13 cellular contexts compared by ENCODE assay signal in the genomic region with DNA sequence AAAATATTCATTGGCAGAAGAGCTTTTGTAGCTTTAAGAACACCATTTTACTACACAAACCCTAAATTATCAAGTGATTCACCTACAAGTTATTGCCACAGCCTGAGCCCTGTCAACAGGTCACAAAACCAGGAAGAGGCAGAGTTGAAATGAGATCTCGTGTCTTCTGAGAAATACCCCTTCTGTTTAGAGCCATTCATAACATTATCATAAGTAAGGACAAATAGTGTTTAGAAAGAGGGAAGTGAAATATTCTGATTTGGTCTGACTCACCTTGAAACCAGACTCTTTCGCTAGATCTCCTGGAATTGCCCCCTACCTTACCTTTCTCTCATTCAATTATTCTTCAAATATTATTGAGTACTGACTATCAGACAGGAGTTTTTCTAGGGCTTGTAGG. TPM values are rescaled to one million over a fixed set of nuclear protein-coding genes. Genes with fewer than 3 reads are reported as not detected.
A peak's percentile ranks its signal among the peaks of the same experiment; 100 is the strongest.
DNase-seq lines count a peak whose midpoint lies in the region; ATAC-seq and TF ChIP-seq lines count a peak whose summit lies in the region.
"Had no signal": no experiment of that assay in that cellular context is flagged by ENCODE, and none has a peak within 500 bp of the region (broad histone marks: within the 10 kb centered on the region; RNA-seq: fewer than 3 reads in every experiment).

No MANE protein-coding gene starts in this region.

- H3K36me3 Mint-ChIP-seq in activated CD8-positive, alpha-beta memory T cell treated with anti-CD3 and anti-CD28 coated beads, Interleukin-2, amount 10 ng/mL, durations not matched to agents 7 days and 5 days = no peaks in the 10 kb centered on the region
- no peaks in the 10 kb centered on the region for H3K36me3 Mint-ChIP-seq in stimulated activated memory B cell treated with anti-CD40 and anti-IgM and Interleukin-4, amounts not matched to agents 10 μg/mL and 1 μg/mL and 100 μg/mL, for 72 hours
- H3K36me3 Mint-ChIP-seq: WTC11 had no signal

- no peak overlapping the region for H3K27ac ChIP-seq in HCT116 (ENCODE audit: low read depth, low read length)
- H3K27ac ChIP-seq: A549, epithelial cell of prostate had no signal

- H3K36me3 ChIP-seq in HCT116 (ENCODE audit: control insufficient read depth in 1 of 2, insufficient read depth in 2 of 2, low read length in 2 of 2) = no peaks in the 10 kb centered on the region

- H3K27me3 Mint-ChIP-seq in activated CD8-positive, alpha-beta memory T cell treated with anti-CD3 and anti-CD28 coated beads, Interleukin-2, amount 10 ng/mL, durations not matched to agents 7 days and 5 days = peaks cover 8% of the 10 kb centered on the region
- peaks cover under 1% of the 10 kb centered on the region for H3K27me3 Mint-ChIP-seq in stimulated activated memory B cell treated with anti-CD40 and anti-IgM and Interleukin-4, amounts not matched to agents 10 μg/mL and 1 μg/mL and 100 μg/mL, for 72 hours

- peak overlapping the region; percentile 22 for H2AFZ ChIP-seq in HCT116 (ENCODE audit: low read depth, low read length, poor library complexity, severe bottlenecking)

- H3K4me1 Mint-ChIP-seq in activated CD8-positive, alpha-beta memory T cell treated with anti-CD3 and anti-CD28 coated beads, Interleukin-2, amount 10 ng/mL, durations not matched to agents 7 days and 5 days = no peaks in the 10 kb centered on the region
- peaks cover 12% of the 10 kb centered on the region for H3K4me1 Mint-ChIP-seq in stimulated activated memory B cell treated with anti-CD40 and anti-IgM and Interleukin-4, amounts not matched to agents 10 μg/mL and 1 μg/mL and 100 μg/mL, for 72 hours
- H3K4me1 Mint-ChIP-seq: WTC11 had no signal

- no peak for TF ChIP-seq RAD21 in HCT116 (IDR thresholded peaks at IDR 0.05; ENCODE audit: low read depth)

- H3K79me2 ChIP-seq in HCT116 (ENCODE audit: insufficient read depth, low read length) = no peaks in the 10 kb centered on the region

- H3K9me2 ChIP-seq in HCT116 (ENCODE audit: insufficient read depth) = no peaks in the 10 kb centered on the region

- H3K4me2 ChIP-seq in HCT116 (ENCODE audit: low read length) = no peak overlapping the region
- H3K4me2 ChIP-seq: A549 had no signal

- H3K4me3 Mint-ChIP-seq in activated CD8-positive, alpha-beta memory T cell treated with anti-CD3 and anti-CD28 coated beads, Interleukin-2, amount 10 ng/mL, durations not matched to agents 7 days and 5 days = no peak overlapping the region
- no peak overlapping the region for H3K4me3 Mint-ChIP-seq in stimulated activated memory B cell treated with anti-CD40 and anti-IgM and Interleukin-4, amounts not matched to agents 10 μg/mL and 1 μg/mL and 100 μg/mL, for 72 hours
- H3K4me3 Mint-ChIP-seq: WTC11 had no signal

- POLR2A ChIA-PET in HCT116 (lab: Charles Lee) = no interaction called here

- CTCF ChIA-PET in activated CD8-positive, alpha-beta memory T cell treated with anti-CD3 and anti-CD28 coated beads, Interleukin-2, amount 10 ng/mL, durations not matched to agents 7 days and 5 days (lab: Charles Lee) = no interaction called here
- CTCF ChIA-PET in HCT116 (lab: Charles Lee) = no interaction called here

- peak; percentile 36 for ATAC-seq in activated CD8-positive, alpha-beta memory T cell treated with anti-CD3 and anti-CD28 coated beads, Interleukin-2, amount 10 ng/mL, durations not matched to agents 7 days and 5 days
- ATAC-seq in HCT116 (no peak), HG03439 (IDR thresholded peaks at IDR 0.05; ENCODE audit: unreplicated experiment) (peak; percentile 95)
- peak; percentile 93 for ATAC-seq in stimulated activated memory B cell treated with anti-CD40 and anti-IgM and Interleukin-4, amounts not matched to agents 10 μg/mL and 1 μg/mL and 100 μg/mL, for 72 hours
- ATAC-seq: A549, WTC11 had no signal

- H3K27ac Mint-ChIP-seq in activated CD8-positive, alpha-beta memory T cell treated with anti-CD3 and anti-CD28 coated beads, Interleukin-2, amount 10 ng/mL, durations not matched to agents 7 days and 5 days = no peak overlapping the region
- no peak overlapping the region for H3K27ac Mint-ChIP-seq in stimulated activated memory B cell treated with anti-CD40 and anti-IgM and Interleukin-4, amounts not matched to agents 10 μg/mL and 1 μg/mL and 100 μg/mL, for 72 hours

- RAD21 ChIA-PET in HCT116 (lab: Charles Lee; ENCODE audit: low non-redundant PET in 1 of 2, low total read pairs in 2 of 2, uncharacterized antibody in 2 of 2, unreplicated experiment in 2 of 2) = no interaction called here

- no peaks in the 10 kb centered on the region for H3K9me3 ChIP-seq in HCT116 (ENCODE audit: control insufficient read depth in 1 of 2, insufficient read depth in 1 of 2, low read depth in 1 of 2, low read length in 2 of 2)
- H3K9me3 ChIP-seq: A549 had no signal

- no peak for TF ChIP-seq CTCF in HCT116 (IDR thresholded peaks at IDR 0.05 in 2 of 3, conservative IDR thresholded peaks at IDR 0.05 in 1 of 3; ENCODE audit: borderline replicate concordance in 1 of 3, insufficient read depth in 1 of 3, low read depth in 2 of 3, low read length in 2 of 3)

- no peaks in the 10 kb centered on the region for H3K27me3 ChIP-seq in HCT116 (ENCODE audit: insufficient read depth, low read length)

- intact Hi-C loops in HCT116 (cut with micrococcal nuclease) = no loop called here

- H3K9me3 Mint-ChIP-seq in activated CD8-positive, alpha-beta memory T cell treated with anti-CD3 and anti-CD28 coated beads, Interleukin-2, amount 10 ng/mL, durations not matched to agents 7 days and 5 days (ENCODE audit: low read depth) = no peaks in the 10 kb centered on the region
- H3K9me3 Mint-ChIP-seq in stimulated activated memory B cell treated with anti-CD40 and anti-IgM and Interleukin-4, amounts not matched to agents 10 μg/mL and 1 μg/mL and 100 μg/mL, for 72 hours = no peaks in the 10 kb centered on the region
- H3K9me3 Mint-ChIP-seq: WTC11 had no signal

- no peaks in the 10 kb centered on the region for H4K20me1 ChIP-seq in HCT116 (ENCODE audit: insufficient read depth)

- no peak for TF ChIP-seq POLR2A in HCT116 (IDR thresholded peaks at IDR 0.05; ENCODE audit: borderline replicate concordance, extremely low read depth, insufficient read depth, insufficient read length)

- DNase-seq in activated CD8-positive, alpha-beta memory T cell treated with anti-CD3 and anti-CD28 coated beads, Interleukin-2, amount 10 ng/mL, durations not matched to agents 7 days and 5 days = no peak
- no peak for DNase-seq in activated CD8-positive, alpha-beta memory T cell treated with anti-CD3 and anti-CD28 coated beads, Interleukin-2, amount 50 U/mL, for 4 hours
- no peak for DNase-seq in HCT116 (ENCODE audit: low read depth, low spot score)
- no peak for DNase-seq in NCI-H345 (lab: John Stamatoyannopoulos, UW)
- no peak for DNase-seq in inferior parietal cortex (ENCODE audit: extremely low spot score)
- no peak for DNase-seq in occipital lobe (lab: John Stamatoyannopoulos, UW)
- DNase-seq: amniotic stem cell, KG1 had no signal

- H3K4me1 ChIP-seq in HCT116 (ENCODE audit: control insufficient read depth in 1 of 2, insufficient read depth in 2 of 2, low read length in 2 of 2) = no peaks in the 10 kb centered on the region
- H3K4me1 ChIP-seq: A549 had no signal

- no TSS peak for BruUV-seq in HCT116 (replicated peaks; lab: Mats Ljungman, UMichigan)

- no peak overlapping the region for H3K4me3 ChIP-seq in HCT116 (replicated peaks in 1 of 2; ENCODE audit: low read depth in 1 of 2, low read length in 2 of 2)
- H3K4me3 ChIP-seq: A549 had no signal

- no peak overlapping the region for H3K9ac ChIP-seq in HCT116 (ENCODE audit: low read length)

TF ChIP-seq in HCT116, 20 proteins besides CTCF, POLR2A, EP300 and RAD21 (continues in another document):
- TF ChIP-seq EZH2phosphoT487 (IDR thresholded peaks at IDR 0.05; ENCODE audit: borderline replicate concordance) = no peak
- no peak for TF ChIP-seq EZH2 (IDR thresholded peaks at IDR 0.05)
- TF ChIP-seq POLR2AphosphoS5 (IDR thresholded peaks at IDR 0.05; ENCODE audit: low read depth, low read length) = no peak
- no peak for TF ChIP-seq SIN3A (IDR thresholded peaks at IDR 0.05; ENCODE audit: low read depth)
- no peak for TF ChIP-seq SP1 (IDR thresholded peaks at IDR 0.05; ENCODE audit: low read depth)
- TF ChIP-seq JUND (IDR thresholded peaks at IDR 0.05) = no peak
- no peak for TF ChIP-seq ZFX (IDR thresholded peaks at IDR 0.05)
- TF ChIP-seq, protein P1, sequence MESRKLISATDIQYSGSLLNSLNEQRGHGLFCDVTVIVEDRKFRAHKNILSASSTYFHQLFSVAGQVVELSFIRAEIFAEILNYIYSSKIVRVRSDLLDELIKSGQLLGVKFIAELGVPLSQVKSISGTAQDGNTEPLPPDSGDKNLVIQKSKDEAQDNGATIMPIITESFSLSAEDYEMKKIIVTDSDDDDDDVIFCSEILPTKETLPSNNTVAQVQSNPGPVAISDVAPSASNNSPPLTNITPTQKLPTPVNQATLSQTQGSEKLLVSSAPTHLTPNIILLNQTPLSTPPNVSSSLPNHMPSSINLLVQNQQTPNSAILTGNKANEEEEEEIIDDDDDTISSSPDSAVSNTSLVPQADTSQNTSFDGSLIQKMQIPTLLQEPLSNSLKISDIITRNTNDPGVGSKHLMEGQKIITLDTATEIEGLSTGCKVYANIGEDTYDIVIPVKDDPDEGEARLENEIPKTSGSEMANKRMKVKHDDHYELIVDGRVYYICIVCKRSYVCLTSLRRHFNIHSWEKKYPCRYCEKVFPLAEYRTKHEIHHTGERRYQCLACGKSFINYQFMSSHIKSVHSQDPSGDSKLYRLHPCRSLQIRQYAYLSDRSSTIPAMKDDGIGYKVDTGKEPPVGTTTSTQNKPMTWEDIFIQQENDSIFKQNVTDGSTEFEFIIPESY (IDR thresholded peaks at IDR 0.05; ENCODE audit: extremely low read depth, insufficient replicate concordance, low read length) = no peak
- TF ChIP-seq FOSL1 (IDR thresholded peaks at IDR 0.05; ENCODE audit: low read depth) = no peak
- TF ChIP-seq, protein P2, sequence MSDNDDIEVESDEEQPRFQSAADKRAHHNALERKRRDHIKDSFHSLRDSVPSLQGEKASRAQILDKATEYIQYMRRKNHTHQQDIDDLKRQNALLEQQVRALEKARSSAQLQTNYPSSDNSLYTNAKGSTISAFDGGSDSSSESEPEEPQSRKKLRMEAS (IDR thresholded peaks at IDR 0.05) = no peak
- no peak for TF ChIP-seq EGR1 (IDR thresholded peaks at IDR 0.05; ENCODE audit: low read depth)

RNA-seq across cellular contexts. Expression of a gene that starts 5.9 kb away (rescaled TPM):
- not detected for total RNA-seq in activated CD8-positive, alpha-beta memory T cell treated with anti-CD3 and anti-CD28 coated beads, Interleukin-2, amount 10 ng/mL, durations not matched to agents 7 days and 5 days
- total RNA-seq in HCT116 (2021; ENCODE audit: unreplicated experiment) (not detected), occipital lobe (not detected)
- not detected in 2 replicates for polyA plus RNA-seq in HCT116 (2012)
- total RNA-seq: WTC11 had no signal
- polyA plus RNA-seq: A549 had no signal

RNA-seq across cellular contexts. Expression of a gene that starts 15.9 kb away (rescaled TPM):
- not detected for total RNA-seq in activated CD8-positive, alpha-beta memory T cell treated with anti-CD3 and anti-CD28 coated beads, Interleukin-2, amount 10 ng/mL, durations not matched to agents 7 days and 5 days
- total RNA-seq in HCT116 (2021; ENCODE audit: unreplicated experiment) (0.39 TPM), occipital lobe (3.4 TPM)
- 0.27 and 0.44 TPM in 2 replicates for polyA plus RNA-seq in HCT116 (2012)

RNA-seq across cellular contexts. Expression of a gene that starts 56.8 kb away (rescaled TPM):
- not detected for total RNA-seq in activated CD8-positive, alpha-beta memory T cell treated with anti-CD3 and anti-CD28 coated beads, Interleukin-2, amount 10 ng/mL, durations not matched to agents 7 days and 5 days
- total RNA-seq in HCT116 (2021; ENCODE audit: unreplicated experiment) (not detected), occipital lobe (not detected)
- polyA plus RNA-seq in HCT116 (2012) = not detected in 2 replicates
